Comparison of ENCODE assay signal across 1 cellular context in genomic region chr2:105746177-105747080, GRCh38.
TF ChIP-seq lines count a peak whose summit lies in the region.

No MANE protein-coding gene starts in this region.

TF ChIP-seq in HCT116, 20 proteins besides CTCF, POLR2A, EP300 and RAD21 (continued from another document):
- TF ChIP-seq REST (IDR thresholded peaks at IDR 0.05; ENCODE audit: low read depth), result no peak
TF ChIP-seq in HCT116: peak in this region for 0.
